Comparison of ENCODE assay signal across 10 cellular contexts in the genomic region with DNA sequence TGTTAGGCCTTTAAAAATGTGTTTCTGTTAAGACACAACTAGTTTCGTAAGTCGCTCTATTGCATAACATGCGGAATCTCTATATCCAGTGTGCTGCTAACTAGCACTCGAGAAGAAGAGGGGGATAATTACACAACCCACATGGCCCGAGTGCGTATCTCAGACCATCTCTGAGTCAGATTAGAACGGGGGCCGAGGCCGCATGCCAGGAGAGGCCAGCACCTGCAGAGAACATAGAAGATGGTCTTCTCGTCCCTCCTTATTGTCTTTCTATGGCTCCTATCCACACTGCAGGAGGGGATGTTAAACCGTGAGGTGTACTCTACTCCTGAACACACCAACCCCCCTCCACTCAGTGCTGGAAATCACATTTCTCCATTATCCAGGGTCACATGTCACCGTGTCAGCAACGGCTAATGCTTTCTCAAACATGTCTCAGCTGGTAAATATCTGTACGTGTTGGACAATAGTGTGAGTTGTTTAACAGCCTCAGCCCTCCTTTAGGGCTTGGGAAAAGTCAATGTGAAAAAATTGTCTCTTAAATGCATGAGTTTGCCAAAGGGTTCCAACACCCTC. TPM values are rescaled to one million over a fixed set of nuclear protein-coding genes. Genes with fewer than 3 reads are reported as not detected.
DNase-seq lines count a peak whose midpoint lies in the region; ATAC-seq, FAIRE-seq and TF ChIP-seq lines count a peak whose summit lies in the region.
"Had no signal": no experiment of that assay in that cellular context is flagged by ENCODE, and none has a peak within 500 bp of the region (broad histone marks: within the 10 kb centered on the region; RNA-seq: fewer than 3 reads in every experiment).

No MANE protein-coding gene starts in this region.

- TF ChIP-seq POLR2A in H54 (IDR thresholded peaks at IDR 0.05; ENCODE audit: low read depth, low read length) = no peak

- FAIRE-seq in H54 (lab: Jason Lieb, UNC) = no peak

- TF ChIP-seq CTCF in choroid plexus epithelial cell (conservative IDR thresholded peaks at IDR 0.05; ENCODE audit: low read depth, low read length) (no peak), omental fat pad (IDR thresholded peaks at IDR 0.05) (no peak)

- DNase-seq in HPDE6-E6E7 (ENCODE audit: extremely low spot score) (peak; percentile 96), NCI-H774 (lab: John Stamatoyannopoulos, UW) (peak; percentile 92), choroid plexus epithelial cell (ENCODE audit: low read depth) (peak; percentile 51), omental fat pad (ENCODE audit: low spot score) (no peak), GOT3 (lab: John Stamatoyannopoulos, UW) (no peak), H54 (ENCODE audit: insufficient read length, low spot score) (no peak), dermis blood vessel endothelial cell (no peak)
- DNase-seq: T1000 had no signal

- ATAC-seq in omental fat pad (ENCODE audit: low FRiP score) = peak; percentile 37
- ATAC-seq in HG03457 (IDR thresholded peaks at IDR 0.05; ENCODE audit: unreplicated experiment) = no peak

- no peak overlapping the region for H3K4me3 ChIP-seq in choroid plexus epithelial cell (ENCODE audit: low read depth, low read length)
- H3K4me3 ChIP-seq: esophagus muscularis mucosa had no signal

RNA-seq across cellular contexts. Expression of a gene that starts 56.3 kb away (rescaled TPM):
- 10 to 100 TPM in 1 of 4 donors, 1 to 10 TPM in 3; 4.5 to 36.6 (median 9.4) TPM for total RNA-seq in omental fat pad
- total RNA-seq in dermis blood vessel endothelial cell = 31.1 and 50.0 TPM in 2 replicates

Comparison
In these comparisons a context has a peak if more than half of its experiments do, and no peak if none do; other contexts are left out.
1. DNase-seq: peak in HPDE6-E6E7 (single experiment), NCI-H774 (single experiment) and choroid plexus epithelial cell (single experiment); none in omental fat pad (single experiment), GOT3 (single experiment), H54 (single experiment) and dermis blood vessel endothelial cell (single experiment).